ENCODE assay signal across 14 cellular contexts in genomic region chr14:91330111-91330696, GRCh38.
A peak's percentile ranks its signal among the peaks of the same experiment; 100 is the strongest.
DNase-seq lines count a peak whose midpoint lies in the region; ATAC-seq and TF ChIP-seq lines count a peak whose summit lies in the region.
"Had no signal": no experiment of that assay in that cellular context is flagged by ENCODE, and none has a peak within 500 bp of the region (broad histone marks: within the 10 kb centered on the region; RNA-seq: fewer than 3 reads in every experiment).

No MANE protein-coding gene starts in this region.

- H3K36me3 Mint-ChIP-seq in activated naive CD4-positive, alpha-beta T cell treated with anti-CD3 and anti-CD28 coated beads for 36 hours (ENCODE audit: low read depth), result peaks cover 21% of the 10 kb centered on the region
- H3K36me3 Mint-ChIP-seq in WTC11 (peaks cover 14% of the 10 kb centered on the region), endothelial cell (ENCODE audit: low read depth, unreplicated experiment) (peaks cover 21% of the 10 kb centered on the region)
- H3K36me3 Mint-ChIP-seq in stimulated activated effector memory CD8-positive, alpha-beta T cell treated with anti-CD3 and anti-CD28 coated beads, Interleukin-12 subunit alpha, Interleukin-12 subunit beta, amount 100 ng/mL, for 72 hours, result peaks cover 100% of the 10 kb centered on the region

- H3K4me1 Mint-ChIP-seq in activated naive CD4-positive, alpha-beta T cell treated with anti-CD3 and anti-CD28 coated beads for 36 hours (ENCODE audit: low read depth), result peaks cover 89% of the 10 kb centered on the region
- no peaks in the 10 kb centered on the region; the same call in 1 of the 2 replicates for H3K4me1 Mint-ChIP-seq in WTC11
- H3K4me1 Mint-ChIP-seq in endothelial cell (ENCODE audit: unreplicated experiment), result peaks cover 36% of the 10 kb centered on the region
- H3K4me1 Mint-ChIP-seq in stimulated activated effector memory CD8-positive, alpha-beta T cell treated with anti-CD3 and anti-CD28 coated beads, Interleukin-12 subunit alpha, Interleukin-12 subunit beta, amount 100 ng/mL, for 72 hours, result peaks cover 80% of the 10 kb centered on the region

- no peaks in the 10 kb centered on the region for H3K27me3 Mint-ChIP-seq in activated naive CD4-positive, alpha-beta T cell treated with anti-CD3 and anti-CD28 coated beads for 36 hours (ENCODE audit: low read depth)
- no peaks in the 10 kb centered on the region for H3K27me3 Mint-ChIP-seq in WTC11 (ENCODE audit: low read depth)
- H3K27me3 Mint-ChIP-seq in endothelial cell (ENCODE audit: unreplicated experiment), result peaks cover 11% of the 10 kb centered on the region

- no peaks in the 10 kb centered on the region for H3K9me3 Mint-ChIP-seq in activated naive CD4-positive, alpha-beta T cell treated with anti-CD3 and anti-CD28 coated beads for 36 hours
- H3K9me3 Mint-ChIP-seq in WTC11 (no peaks in the 10 kb centered on the region), endothelial cell (ENCODE audit: unreplicated experiment) (no peaks in the 10 kb centered on the region)
- no peaks in the 10 kb centered on the region for H3K9me3 Mint-ChIP-seq in stimulated activated effector memory CD8-positive, alpha-beta T cell treated with anti-CD3 and anti-CD28 coated beads, Interleukin-12 subunit alpha, Interleukin-12 subunit beta, amount 100 ng/mL, for 72 hours

- no peak for TF ChIP-seq CTCF in WTC11 (IDR thresholded peaks at IDR 0.05)
- TF ChIP-seq CTCF in endothelial cell (IDR thresholded peaks at IDR 0.05; ENCODE audit: unreplicated experiment), result no peak

- no peak overlapping the region for H3K4me3 Mint-ChIP-seq in activated naive CD4-positive, alpha-beta T cell treated with anti-CD3 and anti-CD28 coated beads for 36 hours
- H3K4me3 Mint-ChIP-seq in WTC11 (no peak overlapping the region), endothelial cell (ENCODE audit: unreplicated experiment) (peak overlapping the region; percentile 23)
- peak overlapping the region; percentile 46 for H3K4me3 Mint-ChIP-seq in stimulated activated effector memory CD8-positive, alpha-beta T cell treated with anti-CD3 and anti-CD28 coated beads, Interleukin-12 subunit alpha, Interleukin-12 subunit beta, amount 100 ng/mL, for 72 hours

- H3K27ac Mint-ChIP-seq in activated naive CD4-positive, alpha-beta T cell treated with anti-CD3 and anti-CD28 coated beads for 36 hours, result peak overlapping the region; percentile 77
- H3K27ac Mint-ChIP-seq in WTC11 (peak overlapping the region; percentile 64), endothelial cell (ENCODE audit: unreplicated experiment) (no peak overlapping the region)
- peak overlapping the region; percentile 98 for H3K27ac Mint-ChIP-seq in stimulated activated effector memory CD8-positive, alpha-beta T cell treated with anti-CD3 and anti-CD28 coated beads, Interleukin-12 subunit alpha, Interleukin-12 subunit beta, amount 100 ng/mL, for 72 hours

- no peak for ATAC-seq in WTC11
- no peak for ATAC-seq in stimulated activated effector memory CD8-positive, alpha-beta T cell treated with anti-CD3 and anti-CD28 coated beads, Interleukin-12 subunit alpha, Interleukin-12 subunit beta, amount 100 ng/mL, for 72 hours
- ATAC-seq: esophagus mucosa had no signal

- POLR2A ChIA-PET in WTC11 (lab: Charles Lee), result no interaction called here

- intact Hi-C loops in activated naive CD4-positive, alpha-beta T cell treated with anti-CD3 and anti-CD28 coated beads for 36 hours (cut with micrococcal nuclease), result no loop called here

- DNase-seq in activated naive CD4-positive, alpha-beta T cell treated with anti-CD3 and anti-CD28 coated beads for 36 hours, result no peak
- DNase-seq in activated naive CD4-positive, alpha-beta T cell (lab: John Stamatoyannopoulos, UW), result no peak
- DNase-seq in WTC11 (ENCODE audit: low spot score) (no peak), endothelial cell (ENCODE audit: low spot score) (no peak), DMS 273 treated with DMSO at 0.1 percent for 48 hours (lab: John Stamatoyannopoulos, UW) (no peak), NOMO-1 (lab: John Stamatoyannopoulos, UW; ENCODE audit: unreplicated experiment in 2 of 2) (no peak), DMS114 treated with DMSO at 0.1 percent for 48 hours (lab: John Stamatoyannopoulos, UW; ENCODE audit: unreplicated experiment) (no peak)
- DNase-seq in stimulated activated effector memory CD8-positive, alpha-beta T cell treated with anti-CD3 and anti-CD28 coated beads, Interleukin-12 subunit alpha, Interleukin-12 subunit beta, amount 100 ng/mL, for 72 hours (ENCODE audit: low spot score in 2 of 2), result no peak
- DNase-seq: activated CD4-positive, alpha-beta T cell treated with anti-CD3 and anti-CD28 coated beads, Interleukin-2, amount 50 U/mL, for 4 hours; DND-41; hypothalamus; left ventricle myocardium inferior; NCI-H2227 treated with DMSO at 0.1 percent for 48 hours had no signal

- CTCF ChIA-PET in activated naive CD4-positive, alpha-beta T cell treated with anti-CD3 and anti-CD28 coated beads for 36 hours (lab: Charles Lee), result interaction anchor here (1.3 kb wide), 1 partner anchor 37 kb away, joined by 4 read pairs; no protein-coding TSS in a partner anchor
- CTCF ChIA-PET in WTC11 (lab: Charles Lee), result interaction anchor here (3.4 kb wide), 1 partner anchor 25 kb away, joined by 12 read pairs; no protein-coding TSS in a partner anchor

TF ChIP-seq in WTC11, 78 proteins besides CTCF, POLR2A, EP300 and RAD21 (continues in another document):
- no peak for TF ChIP-seq MLX (CRISPR knock-in tag; IDR thresholded peaks at IDR 0.05)
- TF ChIP-seq PRRX2 (CRISPR knock-in tag; IDR thresholded peaks at IDR 0.05), result no peak
- no peak for TF ChIP-seq ETV6 (CRISPR knock-in tag; IDR thresholded peaks at IDR 0.05)
- TF ChIP-seq ZBTB21 (CRISPR knock-in tag; IDR thresholded peaks at IDR 0.05; ENCODE audit: borderline replicate concordance), result no peak
- no peak for TF ChIP-seq NR1H2 (CRISPR knock-in tag; IDR thresholded peaks at IDR 0.05)
- TF ChIP-seq ZNF396 (CRISPR knock-in tag; IDR thresholded peaks at IDR 0.05; ENCODE audit: borderline replicate concordance), result no peak
- TF ChIP-seq CBFB (CRISPR knock-in tag; IDR thresholded peaks at IDR 0.05; ENCODE audit: low read depth), result no peak
- no peak for TF ChIP-seq ZNF512 (CRISPR knock-in tag; IDR thresholded peaks at IDR 0.05; ENCODE audit: borderline replicate concordance)
- TF ChIP-seq GRHL2 (CRISPR knock-in tag; IDR thresholded peaks at IDR 0.05; ENCODE audit: insufficient replicate concordance, severe bottlenecking), result no peak
- no peak for TF ChIP-seq ARID4B (CRISPR knock-in tag; IDR thresholded peaks at IDR 0.05; ENCODE audit: borderline replicate concordance)
- TF ChIP-seq USF1 (CRISPR knock-in tag; IDR thresholded peaks at IDR 0.05), result no peak

Comparison
In these comparisons a context has a peak if more than half of its experiments do, and no peak if none do; other contexts are left out.
1. H3K4me3 Mint-ChIP-seq: peak in endothelial cell (single experiment) and stimulated activated effector memory CD8-positive, alpha-beta T cell treated with anti-CD3 and anti-CD28 coated beads, Interleukin-12 subunit alpha, Interleukin-12 subunit beta, amount 100 ng/mL, for 72 hours (single experiment); none in activated naive CD4-positive, alpha-beta T cell treated with anti-CD3 and anti-CD28 coated beads for 36 hours (single experiment) and WTC11 (single experiment).